ENCODE assay signal across 1 cellular context in the genomic region with DNA sequence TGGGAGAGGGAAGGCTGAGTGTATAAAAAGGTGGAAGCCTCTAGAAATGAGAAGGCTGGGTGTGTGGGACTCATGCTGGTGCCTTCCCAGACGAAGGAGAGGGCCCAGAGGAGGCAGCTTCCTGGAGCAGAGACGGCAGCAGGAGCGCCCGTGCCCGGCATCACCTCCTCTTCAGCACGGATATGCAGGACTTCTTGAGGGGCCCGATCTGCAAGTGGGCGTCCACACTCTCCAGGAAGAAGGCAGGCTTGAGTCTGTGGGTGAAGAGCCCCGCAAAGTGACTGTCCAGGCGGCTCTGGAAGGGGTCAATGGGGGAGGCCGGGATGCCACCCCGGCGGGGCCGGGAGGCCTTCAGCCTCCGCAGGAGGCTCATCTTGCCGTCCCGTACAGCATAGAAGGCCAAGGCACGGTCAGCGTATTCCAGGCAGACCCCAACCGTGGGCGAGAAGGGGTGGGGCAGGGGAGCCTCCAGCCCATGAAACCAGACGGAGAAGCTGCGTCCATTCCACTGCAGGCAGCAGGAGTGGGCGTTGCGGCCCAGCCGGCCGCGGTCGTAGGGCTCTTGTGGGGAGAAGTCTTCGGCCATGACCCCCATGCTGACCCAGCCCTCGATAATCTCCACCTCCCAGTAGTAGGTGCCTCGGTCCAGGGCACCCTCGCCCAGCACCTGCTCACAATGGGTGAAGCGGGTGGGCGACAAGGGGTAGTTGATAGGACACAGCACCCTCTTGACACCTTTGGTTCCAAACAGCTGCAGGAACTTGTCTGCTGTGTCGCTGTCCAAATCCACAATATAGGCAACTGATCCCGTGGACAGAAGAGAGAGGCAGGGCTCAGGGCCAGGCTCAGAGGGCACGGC.
TF ChIP-seq lines count a peak whose summit lies in the region.

No MANE protein-coding gene starts in this region.

TF ChIP-seq in HCT116, 20 proteins besides CTCF, POLR2A, EP300 and RAD21:
- no peak for TF ChIP-seq EGR1 (IDR thresholded peaks at IDR 0.05; ENCODE audit: low read depth)
